ENCODE assay signal across 17 cellular contexts in the genomic region with DNA sequence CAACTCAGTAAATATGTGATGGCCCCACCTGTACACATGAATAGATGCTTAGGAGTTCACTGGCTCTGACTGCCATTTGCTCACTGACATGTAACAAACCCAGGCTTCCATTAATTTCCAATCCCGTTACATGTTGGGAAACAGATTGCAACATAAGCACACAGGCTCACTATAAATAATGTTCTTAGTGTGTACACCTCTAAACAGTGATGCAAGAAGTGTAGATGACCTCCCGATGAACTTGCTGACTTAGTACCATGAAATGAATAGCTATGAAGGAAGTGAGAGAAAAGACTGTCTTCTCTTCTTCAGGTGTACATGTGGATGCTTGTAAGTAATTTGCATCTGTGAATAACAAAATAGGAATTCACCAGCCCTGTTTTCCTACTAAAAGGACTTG. TPM values are rescaled to one million over a fixed set of nuclear protein-coding genes. Genes with fewer than 3 reads are reported as not detected.
DNase-seq lines count a peak whose midpoint lies in the region; ATAC-seq and TF ChIP-seq lines count a peak whose summit lies in the region.
"Had no signal": no experiment of that assay in that cellular context is flagged by ENCODE, and none has a peak within 500 bp of the region (broad histone marks: within the 10 kb centered on the region; RNA-seq: fewer than 3 reads in every experiment).

No MANE protein-coding gene starts in this region.

- no peaks in the 10 kb centered on the region for H3K36me3 Mint-ChIP-seq in activated naive CD4-positive, alpha-beta T cell treated with anti-CD3 and anti-CD28 coated beads for 36 hours (ENCODE audit: low read depth)
- H3K36me3 Mint-ChIP-seq: CD8-positive, alpha-beta T cell had no signal

- no peak overlapping the region for H3K27ac Mint-ChIP-seq in activated naive CD4-positive, alpha-beta T cell treated with anti-CD3 and anti-CD28 coated beads for 36 hours
- H3K27ac Mint-ChIP-seq: activated naive CD8-positive, alpha-beta T cell treated with anti-CD3 and anti-CD28 coated beads, Interleukin-2, amount 50 U/mL, for 24 hours; activated T-cell treated with anti-CD3 and anti-CD28 coated beads, Interleukin-2, amount 50 U/mL, for 24 hours; CD8-positive, alpha-beta T cell; stimulated activated naive CD8-positive, alpha-beta T cell treated with anti-CD3 and anti-CD28 coated beads, Interleukin-15, amount 100 ng/mL, for 72 hours had no signal

- intact Hi-C loops in activated naive CD4-positive, alpha-beta T cell treated with anti-CD3 and anti-CD28 coated beads for 36 hours (cut with micrococcal nuclease) = no loop called here

- no peak overlapping the region for H3K4me3 ChIP-seq in fibroblast of pulmonary artery (replicated peaks; ENCODE audit: low read depth, low read length)
- H3K4me3 ChIP-seq: coronary artery had no signal

- H3K4me3 Mint-ChIP-seq in activated naive CD4-positive, alpha-beta T cell treated with anti-CD3 and anti-CD28 coated beads for 36 hours = no peak overlapping the region
- H3K4me3 Mint-ChIP-seq: activated naive CD8-positive, alpha-beta T cell treated with anti-CD3 and anti-CD28 coated beads, Interleukin-2, amount 50 U/mL, for 24 hours; activated T-cell treated with anti-CD3 and anti-CD28 coated beads, Interleukin-2, amount 50 U/mL, for 24 hours; CD8-positive, alpha-beta T cell; stimulated activated naive CD8-positive, alpha-beta T cell treated with anti-CD3 and anti-CD28 coated beads, Interleukin-15, amount 100 ng/mL, for 72 hours had no signal

- CTCF ChIA-PET in RWPE1 (lab: Yijun Ruan, JAX) = interaction anchor here (0.6 kb wide), 2 partner anchors 71 to 179 kb away, joined by 3 to 6 read pairs; no protein-coding TSS in a partner anchor
- CTCF ChIA-PET in activated naive CD4-positive, alpha-beta T cell treated with anti-CD3 and anti-CD28 coated beads for 36 hours (lab: Charles Lee) = no interaction called here

- no peak overlapping the region for H3K27ac ChIP-seq in RWPE1
- H3K27ac ChIP-seq: coronary artery had no signal

- ATAC-seq in GM21447 (IDR thresholded peaks at IDR 0.05; ENCODE audit: unreplicated experiment) = no peak
- ATAC-seq: activated naive CD8-positive, alpha-beta T cell treated with anti-CD3 and anti-CD28 coated beads, Interleukin-2, amount 50 U/mL, for 24 hours; CD8-positive, alpha-beta T cell; stimulated activated naive CD8-positive, alpha-beta T cell treated with anti-CD3 and anti-CD28 coated beads, Interleukin-15, amount 100 ng/mL, for 72 hours had no signal

- peaks cover 17% of the 10 kb centered on the region for H3K27me3 Mint-ChIP-seq in activated naive CD4-positive, alpha-beta T cell treated with anti-CD3 and anti-CD28 coated beads for 36 hours (ENCODE audit: low read depth)

- POLR2A ChIA-PET in RWPE1 (lab: Yijun Ruan, JAX; ENCODE audit: low non-redundant PET) = no interaction called here

- no peaks in the 10 kb centered on the region for H3K9me3 Mint-ChIP-seq in activated naive CD4-positive, alpha-beta T cell treated with anti-CD3 and anti-CD28 coated beads for 36 hours
- H3K9me3 Mint-ChIP-seq: activated naive CD8-positive, alpha-beta T cell treated with anti-CD3 and anti-CD28 coated beads, Interleukin-2, amount 50 U/mL, for 24 hours; activated T-cell treated with anti-CD3 and anti-CD28 coated beads, Interleukin-2, amount 50 U/mL, for 24 hours; CD8-positive, alpha-beta T cell; stimulated activated naive CD8-positive, alpha-beta T cell treated with anti-CD3 and anti-CD28 coated beads, Interleukin-15, amount 100 ng/mL, for 72 hours had no signal

- H3K4me1 Mint-ChIP-seq in activated naive CD4-positive, alpha-beta T cell treated with anti-CD3 and anti-CD28 coated beads for 36 hours (ENCODE audit: low read depth) = no peaks in the 10 kb centered on the region
- H3K4me1 Mint-ChIP-seq: activated naive CD8-positive, alpha-beta T cell treated with anti-CD3 and anti-CD28 coated beads, Interleukin-2, amount 50 U/mL, for 24 hours; stimulated activated naive CD8-positive, alpha-beta T cell treated with anti-CD3 and anti-CD28 coated beads, Interleukin-15, amount 100 ng/mL, for 72 hours had no signal

- TF ChIP-seq CTCF in RWPE1 (conservative IDR thresholded peaks at IDR 0.05; ENCODE audit: low read depth) = no peak
- TF ChIP-seq CTCF in fibroblast of pulmonary artery (IDR thresholded peaks at IDR 0.05; ENCODE audit: low read length, missing control alignments) = no peak

- DNase-seq in SIG-M5 treated with dmso at 0.1 percent for 504 hours (lab: John Stamatoyannopoulos, UW; ENCODE audit: unreplicated experiment) = peak; percentile 74
- no peak for DNase-seq in SIG-M5 (lab: John Stamatoyannopoulos, UW)
- peak; percentile 80 for DNase-seq in RWPE1 (ENCODE audit: low spot score)
- peak; percentile 74 for DNase-seq in fibroblast of pulmonary artery (ENCODE audit: low read depth)
- no peak for DNase-seq in NCI-H1694 (lab: John Stamatoyannopoulos, UW)
- DNase-seq in activated naive CD4-positive, alpha-beta T cell treated with anti-CD3 and anti-CD28 coated beads for 36 hours = no peak
- DNase-seq in COR-L47 (lab: John Stamatoyannopoulos, UW) = no peak
- DNase-seq: activated CD4-positive, CD25-positive, alpha-beta regulatory T cell treated with anti-CD3 and anti-CD28 coated beads, Interleukin-2, amount 50 U/mL, for 72 hours; activated naive CD8-positive, alpha-beta T cell treated with anti-CD3 and anti-CD28 coated beads, Interleukin-2, amount 50 U/mL, for 24 hours; activated T-cell treated with anti-CD3 and anti-CD28 coated beads, Interleukin-2, amount 50 U/mL, for 24 hours; CD8-positive, alpha-beta T cell; EL; Karpas-422; NCI-H2107; stimulated activated naive CD8-positive, alpha-beta T cell treated with anti-CD3 and anti-CD28 coated beads, Interleukin-15, amount 100 ng/mL, for 72 hours had no signal

RNA-seq across cellular contexts. Expression of a gene that starts 21.4 kb away (rescaled TPM):
- under 1 TPM; 0.21 to 0.27 TPM for total RNA-seq in activated naive CD4-positive, alpha-beta T cell treated with anti-CD3 and anti-CD28 coated beads for 36 hours

Comparison
In these comparisons a context has a peak if more than half of its experiments do, and no peak if none do; other contexts are left out.
1. DNase-seq: peak in SIG-M5 treated with dmso at 0.1 percent for 504 hours (single experiment), RWPE1 (single experiment) and fibroblast of pulmonary artery (single experiment); none in SIG-M5 (single experiment), NCI-H1694 (single experiment), activated naive CD4-positive, alpha-beta T cell treated with anti-CD3 and anti-CD28 coated beads for 36 hours (single experiment) and COR-L47 (single experiment).